In genomic region chrX:57134702-57135101, GRCh38 we compare ENCODE assay signal across 23 cellular contexts. TPM values are rescaled to one million over a fixed set of nuclear protein-coding genes. Genes with fewer than 3 reads are reported as not detected.
DNase-seq lines count a peak whose midpoint lies in the region; ATAC-seq, FAIRE-seq and TF ChIP-seq lines count a peak whose summit lies in the region.
"Had no signal": no experiment of that assay in that cellular context is flagged by ENCODE, and none has a peak within 500 bp of the region (broad histone marks: within the 10 kb centered on the region; RNA-seq: fewer than 3 reads in every experiment).

No MANE protein-coding gene starts in this region.

- H3K4me3 ChIP-seq in bronchial epithelial cell (ENCODE audit: low read depth, low read length) = no peak overlapping the region
- H3K4me3 ChIP-seq: BLaER1, SK-N-MC had no signal

- no peaks in the 10 kb centered on the region for H3K27me3 ChIP-seq in bronchial epithelial cell (ENCODE audit: control insufficient read depth, insufficient read depth, low read length)

- no peak for FAIRE-seq in bronchial epithelial cell (lab: Jason Lieb, UNC)
- FAIRE-seq: D721Med, GM18507, HepG2 had no signal

- peak; percentile 27 for ATAC-seq in left colon
- ATAC-seq: HCT116, HepG2, Panc1 had no signal

- no peak for TF ChIP-seq CTCF in bronchial epithelial cell (IDR thresholded peaks at IDR 0.05; ENCODE audit: insufficient read depth, low read length, severe bottlenecking)

- in situ Hi-C loops in ACHN (cut with HindIII; ENCODE audit: low pct_ligation_motif_present, low pct_unique_long_range_greater_than_20kb, low sequenced_read_pairs) = no loop called here

- H3K27me3 Mint-ChIP-seq in immature natural killer cell (ENCODE audit: low read depth in 3 of 3) = peaks cover 0 to 2% (median 0%) of the 10 kb centered on the region in 3 donors
- H3K27me3 Mint-ChIP-seq: CD4-positive, CD25-positive, alpha-beta regulatory T cell had no signal

- intact Hi-C loops in left colon (cut with DNase I, micrococcal nuclease) = no loop called here

- H3K4me3 Mint-ChIP-seq in immature natural killer cell = no peak overlapping the region
- H3K4me3 Mint-ChIP-seq: CD4-positive, CD25-positive, alpha-beta regulatory T cell had no signal

- no peaks in the 10 kb centered on the region for H3K9me3 Mint-ChIP-seq in immature natural killer cell
- H3K9me3 Mint-ChIP-seq: CD4-positive, CD25-positive, alpha-beta regulatory T cell had no signal

- no peaks in the 10 kb centered on the region for H3K36me3 Mint-ChIP-seq in immature natural killer cell

- H3K36me3 ChIP-seq in bronchial epithelial cell (ENCODE audit: control insufficient read depth, insufficient read depth, low read length) = no peaks in the 10 kb centered on the region
- H3K36me3 ChIP-seq: BLaER1 had no signal

- H3K4me1 Mint-ChIP-seq in immature natural killer cell = no peaks in the 10 kb centered on the region

- no peak overlapping the region for H3K27ac Mint-ChIP-seq in immature natural killer cell
- H3K27ac Mint-ChIP-seq: CD4-positive, CD25-positive, alpha-beta regulatory T cell had no signal

- peak; percentile 9 for DNase-seq in ACHN
- DNase-seq in ELR (ENCODE audit: low read depth) = peak; percentile 7
- DNase-seq in bronchial epithelial cell (ENCODE audit: low read depth) = peak; percentile 52
- DNase-seq in left colon = no peak
- no peak for DNase-seq in central memory CD4-positive, alpha-beta T cell
- no peak for DNase-seq in COR-L47 (lab: John Stamatoyannopoulos, UW)
- no peak for DNase-seq in immature natural killer cell
- DNase-seq in NCI-H2107 treated with DMSO at 0.1 percent for 48 hours (lab: John Stamatoyannopoulos, UW; ENCODE audit: unreplicated experiment) = no peak
- DNase-seq: CD4-positive, CD25-positive, alpha-beta regulatory T cell; Karpas-422; NCI-H1105 treated with DMSO at 0.1 percent for 48 hours; NCI-H146; NCI-H1930; NCI-H2227 treated with DMSO at 0.1 percent for 48 hours; NCI-H526 treated with DMSO at 0.1 percent for 48 hours; SIG-M5 had no signal

RNA-seq across cellular contexts. Expression of gene SPIN2A, which starts 2.5 kb away (rescaled TPM):
- total RNA-seq in bronchial epithelial cell = 0.13 TPM in 1 of 2 replicates, not detected in the other
- total RNA-seq in left colon = under 1 TPM; 0.73 to 0.81 TPM
- under 1 TPM in 1 of 3 donors, not detected in 2; 0.09 TPM for polyA plus RNA-seq in immature natural killer cell

RNA-seq across cellular contexts. Expression of gene SPIN2B, which starts 13.4 kb away (rescaled TPM):
- 0.79 and 5.2 TPM in 2 replicates for total RNA-seq in bronchial epithelial cell
- total RNA-seq in left colon = 10 to 100 TPM; 11.8 to 15.3 TPM
- 10 to 100 TPM; 14.9 to 17.1 (median 16.1) TPM for polyA plus RNA-seq in immature natural killer cell

Comparison
In these comparisons a context has a peak if more than half of its experiments do, and no peak if none do; other contexts are left out.
1. DNase-seq: peak in ACHN (single experiment), ELR (single experiment) and bronchial epithelial cell (single experiment); none in left colon (0 of 2), central memory CD4-positive, alpha-beta T cell (single experiment), COR-L47 (single experiment), immature natural killer cell (0 of 3) and NCI-H2107 treated with DMSO at 0.1 percent for 48 hours (single experiment).